Comparison of ENCODE assay signal across 9 cellular contexts in genomic region chr14:24240110-24240918, GRCh38. TPM values are rescaled to one million over a fixed set of nuclear protein-coding genes. Genes with fewer than 3 reads are reported as not detected.
A peak's percentile ranks its signal among the peaks of the same experiment; 100 is the strongest.
DNase-seq lines count a peak whose midpoint lies in the region; ATAC-seq lines count a peak whose summit lies in the region.
"Had no signal": no experiment of that assay in that cellular context is flagged by ENCODE, and none has a peak within 500 bp of the region (broad histone marks: within the 10 kb centered on the region; RNA-seq: fewer than 3 reads in every experiment).

No MANE protein-coding gene starts in this region.

- H3K4me3 ChIP-seq in subcutaneous abdominal adipose tissue (ENCODE audit: low read depth in 1 of 5, low read length in 5 of 5): peak overlapping the region in 2 of 5 donors; percentile 15 to 94

- H3K4me1 Mint-ChIP-seq in activated CD4-positive, alpha-beta T cell treated with anti-CD3 and anti-CD28 coated beads, Interleukin-2, amount 10 ng/mL, durations not matched to agents 7 days and 5 days: peaks cover 69% of the 10 kb centered on the region
- peaks cover 52% of the 10 kb centered on the region for H3K4me1 Mint-ChIP-seq in activated naive CD8-positive, alpha-beta T cell treated with anti-CD3 and anti-CD28 coated beads for 36 hours
- H3K4me1 Mint-ChIP-seq in memory B cell: peaks cover 35% of the 10 kb centered on the region

- POLR2A ChIA-PET in activated CD4-positive, alpha-beta T cell treated with anti-CD3 and anti-CD28 coated beads, Interleukin-2, amount 10 ng/mL, durations not matched to agents 7 days and 5 days (lab: Charles Lee): no interaction called here

- intact Hi-C loops in left cardiac atrium (cut with DNase I): no loop called here

- peaks cover 64% of the 10 kb centered on the region for H3K36me3 Mint-ChIP-seq in activated CD4-positive, alpha-beta T cell treated with anti-CD3 and anti-CD28 coated beads, Interleukin-2, amount 10 ng/mL, durations not matched to agents 7 days and 5 days (ENCODE audit: low read depth)
- peaks cover 37% of the 10 kb centered on the region for H3K36me3 Mint-ChIP-seq in activated naive CD8-positive, alpha-beta T cell treated with anti-CD3 and anti-CD28 coated beads for 36 hours
- H3K36me3 Mint-ChIP-seq in memory B cell: peaks cover 38% of the 10 kb centered on the region

- no peaks in the 10 kb centered on the region for H3K9me3 ChIP-seq in subcutaneous abdominal adipose tissue (ENCODE audit: control insufficient read depth in 5 of 5, low read length in 5 of 5)

- no peak for DNase-seq in activated CD4-positive, alpha-beta T cell treated with anti-CD3 and anti-CD28 coated beads, Interleukin-2, amount 10 ng/mL, durations not matched to agents 7 days and 5 days
- no peak for DNase-seq in activated CD4-positive, alpha-beta T cell treated with anti-CD3 and anti-CD28 coated beads for 48 hours
- DNase-seq in activated naive CD8-positive, alpha-beta T cell treated with anti-CD3 and anti-CD28 coated beads for 36 hours: no peak
- DNase-seq in memory B cell (ENCODE audit: low spot score in 2 of 2) (no peak), left cardiac atrium (no peak)
- DNase-seq: NCI-H226 had no signal

- no peaks in the 10 kb centered on the region for H3K9me3 Mint-ChIP-seq in activated CD4-positive, alpha-beta T cell treated with anti-CD3 and anti-CD28 coated beads, Interleukin-2, amount 10 ng/mL, durations not matched to agents 7 days and 5 days
- no peaks in the 10 kb centered on the region for H3K9me3 Mint-ChIP-seq in activated naive CD8-positive, alpha-beta T cell treated with anti-CD3 and anti-CD28 coated beads for 36 hours
- no peaks in the 10 kb centered on the region for H3K9me3 Mint-ChIP-seq in memory B cell

- ATAC-seq in memory B cell (ENCODE audit: low read depth): no peak
- ATAC-seq in activated CD4-positive, CD25-positive, alpha-beta regulatory T cell treated with anti-CD3 and anti-CD28 coated beads, Interleukin-2, amount 50 U/mL, for 24 hours: no peak
- no peak for ATAC-seq in HG02852 (IDR thresholded peaks at IDR 0.05; ENCODE audit: unreplicated experiment)
- no peak for ATAC-seq in left cardiac atrium

- CTCF ChIA-PET in activated CD4-positive, alpha-beta T cell treated with anti-CD3 and anti-CD28 coated beads, Interleukin-2, amount 10 ng/mL, durations not matched to agents 7 days and 5 days (lab: Charles Lee): interaction anchor here (3.0 to 4.2 kb wide), 4 partner anchors 24 to 69 kb away, joined by 20 to 93 read pairs (median 60); partner anchors contain the start of genes CIDEB, DHRS1, LTB4R and LTB4R2

- peak overlapping the region in 4 of 5 donors; percentile 40 to 98 (median 64) for H3K9ac ChIP-seq in subcutaneous abdominal adipose tissue (ENCODE audit: low read length in 5 of 5)

- H3K27ac Mint-ChIP-seq in activated CD4-positive, alpha-beta T cell treated with anti-CD3 and anti-CD28 coated beads, Interleukin-2, amount 10 ng/mL, durations not matched to agents 7 days and 5 days: peak overlapping the region; percentile 84
- H3K27ac Mint-ChIP-seq in activated naive CD8-positive, alpha-beta T cell treated with anti-CD3 and anti-CD28 coated beads for 36 hours: peak overlapping the region; percentile 30
- H3K27ac Mint-ChIP-seq in memory B cell: peak overlapping the region; percentile 68

- peak overlapping the region; percentile 98 for H3K27ac ChIP-seq in subcutaneous abdominal adipose tissue (ENCODE audit: low read depth, low read length)

- H3K36me3 ChIP-seq in subcutaneous abdominal adipose tissue (ENCODE audit: control insufficient read depth in 5 of 5, insufficient read depth in 5 of 5, low read length in 5 of 5): peaks cover 16 to 59% (median 58%) of the 10 kb centered on the region in 5 donors

- H3K4me3 Mint-ChIP-seq in activated CD4-positive, alpha-beta T cell treated with anti-CD3 and anti-CD28 coated beads, Interleukin-2, amount 10 ng/mL, durations not matched to agents 7 days and 5 days: peak overlapping the region; percentile 95
- H3K4me3 Mint-ChIP-seq in activated naive CD8-positive, alpha-beta T cell treated with anti-CD3 and anti-CD28 coated beads for 36 hours: peak overlapping the region; percentile 19
- H3K4me3 Mint-ChIP-seq in memory B cell: peak overlapping the region; percentile 66

- H3K27me3 ChIP-seq in subcutaneous abdominal adipose tissue (ENCODE audit: control insufficient read depth in 5 of 5, insufficient read depth in 4 of 5, low read length in 5 of 5): no peaks in the 10 kb centered on the region

- H3K4me1 ChIP-seq in subcutaneous abdominal adipose tissue (ENCODE audit: control insufficient read depth in 5 of 5, insufficient read depth in 5 of 5, low read length in 5 of 5): peaks cover 0 to 45% (median 37%) of the 10 kb centered on the region in 5 donors

- H3K27me3 Mint-ChIP-seq in activated CD4-positive, alpha-beta T cell treated with anti-CD3 and anti-CD28 coated beads, Interleukin-2, amount 10 ng/mL, durations not matched to agents 7 days and 5 days: no peaks in the 10 kb centered on the region
- no peaks in the 10 kb centered on the region for H3K27me3 Mint-ChIP-seq in activated naive CD8-positive, alpha-beta T cell treated with anti-CD3 and anti-CD28 coated beads for 36 hours
- H3K27me3 Mint-ChIP-seq in memory B cell: no peaks in the 10 kb centered on the region

RNA-seq across cellular contexts. Expression of gene TINF2, which starts 2.1 kb away (rescaled TPM):
- total RNA-seq in activated CD4-positive, alpha-beta T cell treated with anti-CD3 and anti-CD28 coated beads, Interleukin-2, amount 10 ng/mL, durations not matched to agents 7 days and 5 days: 100 to 1,000 TPM; 130 to 141 TPM
- total RNA-seq in activated naive CD8-positive, alpha-beta T cell treated with anti-CD3 and anti-CD28 coated beads for 36 hours: 10 to 100 TPM; 68.2 to 71.1 TPM
- total RNA-seq in left cardiac atrium: 10 to 100 TPM; 45.3 to 49.2 TPM

RNA-seq across cellular contexts. Expression of gene GMPR2, which starts 7.6 kb away (rescaled TPM):
- 10 to 100 TPM; 72.0 to 74.5 TPM for total RNA-seq in activated CD4-positive, alpha-beta T cell treated with anti-CD3 and anti-CD28 coated beads, Interleukin-2, amount 10 ng/mL, durations not matched to agents 7 days and 5 days
- total RNA-seq in activated naive CD8-positive, alpha-beta T cell treated with anti-CD3 and anti-CD28 coated beads for 36 hours: 10 to 100 TPM; 44.5 to 48.4 TPM
- total RNA-seq in left cardiac atrium: 10 to 100 TPM; 24.1 to 34.1 TPM

RNA-seq across cellular contexts. Expression of gene NEDD8, which starts 8.1 kb away (rescaled TPM):
- 100 to 1,000 TPM; 178 to 229 TPM for total RNA-seq in activated CD4-positive, alpha-beta T cell treated with anti-CD3 and anti-CD28 coated beads, Interleukin-2, amount 10 ng/mL, durations not matched to agents 7 days and 5 days
- 100 to 1,000 TPM; 194 to 201 TPM for total RNA-seq in activated naive CD8-positive, alpha-beta T cell treated with anti-CD3 and anti-CD28 coated beads for 36 hours
- 100 to 1,000 TPM; 162 to 186 TPM for total RNA-seq in left cardiac atrium

RNA-seq across cellular contexts. Expression of gene TGM1, which starts 22.7 kb away (rescaled TPM):
- 1 to 10 TPM; 6.5 TPM for total RNA-seq in activated CD4-positive, alpha-beta T cell treated with anti-CD3 and anti-CD28 coated beads, Interleukin-2, amount 10 ng/mL, durations not matched to agents 7 days and 5 days
- total RNA-seq in activated naive CD8-positive, alpha-beta T cell treated with anti-CD3 and anti-CD28 coated beads for 36 hours: 1 to 10 TPM; 2.6 to 3.3 TPM
- 1 to 10 TPM; 5.5 to 6.4 TPM for total RNA-seq in left cardiac atrium

RNA-seq across cellular contexts. Expression of gene MDP1, which starts 24.4 kb away (rescaled TPM):
- 10 to 100 TPM; 10.1 to 10.7 TPM for total RNA-seq in activated CD4-positive, alpha-beta T cell treated with anti-CD3 and anti-CD28 coated beads, Interleukin-2, amount 10 ng/mL, durations not matched to agents 7 days and 5 days
- 10 to 100 TPM; 19.4 to 20.9 TPM for total RNA-seq in activated naive CD8-positive, alpha-beta T cell treated with anti-CD3 and anti-CD28 coated beads for 36 hours
- total RNA-seq in left cardiac atrium: 10 to 100 TPM; 14.5 to 18.2 TPM

Comparison
In these comparisons a context has a peak if more than half of its experiments do, and no peak if none do; other contexts are left out.
1. H3K27ac Mint-ChIP-seq: peak in every context shown above with its lines; median percentile 84 in activated CD4-positive, alpha-beta T cell treated with anti-CD3 and anti-CD28 coated beads, Interleukin-2, amount 10 ng/mL, durations not matched to agents 7 days and 5 days; 68 in memory B cell; 30 in activated naive CD8-positive, alpha-beta T cell treated with anti-CD3 and anti-CD28 coated beads for 36 hours.
2. H3K4me3 Mint-ChIP-seq: peak in every context shown above with its lines; median percentile 95 in activated CD4-positive, alpha-beta T cell treated with anti-CD3 and anti-CD28 coated beads, Interleukin-2, amount 10 ng/mL, durations not matched to agents 7 days and 5 days; 66 in memory B cell; 19 in activated naive CD8-positive, alpha-beta T cell treated with anti-CD3 and anti-CD28 coated beads for 36 hours.